11 cellular contexts compared by ENCODE assay signal in the genomic region with DNA sequence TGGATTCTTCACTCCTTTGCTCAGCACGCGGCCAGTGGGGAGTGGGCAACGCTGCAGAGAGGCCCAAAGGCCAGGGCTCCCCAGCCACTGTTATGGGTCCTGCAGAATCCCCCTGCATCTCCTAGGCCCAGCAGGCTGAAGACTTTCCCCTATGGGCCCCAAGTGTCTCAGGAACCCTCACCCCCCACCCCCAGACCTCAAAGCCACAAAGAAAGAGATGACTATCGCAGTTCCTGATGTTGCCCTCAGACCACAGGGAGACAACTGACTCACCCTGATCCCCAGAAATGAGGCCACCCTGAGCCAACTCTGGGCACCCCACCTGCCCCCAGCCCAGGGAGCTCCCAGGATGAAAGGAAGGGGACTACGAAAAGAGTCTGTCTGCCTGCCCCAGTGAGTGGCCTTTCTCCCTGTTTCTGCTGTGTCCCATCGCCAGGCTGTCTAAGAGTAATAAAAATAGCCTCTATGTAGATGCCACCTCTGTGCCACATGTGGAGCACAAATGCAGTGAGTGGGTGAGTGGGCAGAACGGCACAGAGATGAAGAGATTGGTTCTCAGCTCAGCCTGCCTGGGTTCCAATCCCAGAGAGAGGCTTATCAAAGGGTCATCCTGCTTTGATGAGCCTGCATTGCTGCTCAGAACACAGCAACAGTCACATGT.
DNase-seq lines count a peak whose midpoint lies in the region; ATAC-seq, FAIRE-seq and TF ChIP-seq lines count a peak whose summit lies in the region.
"Had no signal": no experiment of that assay in that cellular context is flagged by ENCODE, and none has a peak within 500 bp of the region (broad histone marks: within the 10 kb centered on the region; RNA-seq: fewer than 3 reads in every experiment).

No MANE protein-coding gene starts in this region.

- H3K27ac Mint-ChIP-seq in T-helper 17 cell = no peak overlapping the region

- peaks cover 5% of the 10 kb centered on the region for H3K4me1 ChIP-seq in psoas muscle

- DNase-seq in T-helper 17 cell (peak; percentile 24 to 52 (median 25)), psoas muscle (no peak), hippocampal formation (lab: John Stamatoyannopoulos, UW) (no peak), GM12892 (ENCODE audit: insufficient read length) (no peak)
- DNase-seq in activated naive CD4-positive, alpha-beta T cell treated with anti-CD3 and anti-CD28 coated beads, Interleukin-2, amount 50 U/mL, for 16 hours = peak; percentile 42
- DNase-seq in stimulated activated CD8-positive, alpha-beta memory T cell treated with anti-CD3 and anti-CD28 coated beads, Interleukin-4, amount 100 ng/mL, for 24 hours (ENCODE audit: low read depth) = peak; percentile 52
- DNase-seq: amniotic stem cell had no signal

- no peak overlapping the region for H3K4me3 ChIP-seq in psoas muscle

- FAIRE-seq in GM12892 (lab: Jason Lieb, UNC) = no peak

- 89 to 90% (median 90%) methylated on average over 7 of the region's 7 CpGs for whole genome bisulfite sequencing in psoas muscle, 3 donors

- ATAC-seq in GM21717 (IDR thresholded peaks at IDR 0.05; ENCODE audit: unreplicated experiment) (peak; percentile 35), T-helper 17 cell (peak; percentile 94), psoas muscle (no peak), HG02840 (IDR thresholded peaks at IDR 0.05; ENCODE audit: low FRiP score, unreplicated experiment) (no peak)
- ATAC-seq: right cardiac atrium had no signal

- no peak overlapping the region for H3K27ac ChIP-seq in psoas muscle

- TF ChIP-seq POLR2A in GM12892 (IDR thresholded peaks at IDR 0.05; ENCODE audit: low read depth, low read length) = no peak

- H3K4me3 Mint-ChIP-seq in T-helper 17 cell = peak overlapping the region; percentile 76

- peaks cover 34% of the 10 kb centered on the region for H3K27me3 Mint-ChIP-seq in T-helper 17 cell

- TF ChIP-seq CTCF in psoas muscle (IDR thresholded peaks at IDR 0.05) = no peak

- H3K4me1 Mint-ChIP-seq in T-helper 17 cell = peaks cover 47% of the 10 kb centered on the region

- peaks cover 0 to 7% (median 0%) of the 10 kb centered on the region in 3 donors for H3K27me3 ChIP-seq in psoas muscle (ENCODE audit: insufficient read depth in 3 of 3, low read length in 2 of 3)

- peaks cover 3% of the 10 kb centered on the region for H3K36me3 Mint-ChIP-seq in T-helper 17 cell (ENCODE audit: low read depth)
- H3K36me3 Mint-ChIP-seq: IgD-negative memory B cell had no signal

- intact Hi-C loops in psoas muscle (cut with DNase I) = loop anchor here in 1 of 2 donors (10.0 kb wide), 1 partner anchor 756 kb away; no protein-coding TSS in a partner anchor

- H3K36me3 ChIP-seq in psoas muscle (ENCODE audit: insufficient read depth in 1 of 2, low read depth in 1 of 2) = no peaks in the 10 kb centered on the region

- H3K9me3 ChIP-seq in T-helper 17 cell (ENCODE audit: control insufficient read depth, low read length, poor library complexity, severe bottlenecking) (no peaks in the 10 kb centered on the region), psoas muscle (no peaks in the 10 kb centered on the region)

Comparison
In these comparisons a context has a peak if more than half of its experiments do, and no peak if none do; other contexts are left out.
1. ATAC-seq: peak in GM21717 (single experiment) and T-helper 17 cell (single experiment); none in psoas muscle (0 of 4) and HG02840 (single experiment).
2. DNase-seq: peak in T-helper 17 cell (3 of 3), activated naive CD4-positive, alpha-beta T cell treated with anti-CD3 and anti-CD28 coated beads, Interleukin-2, amount 50 U/mL, for 16 hours (single experiment) and stimulated activated CD8-positive, alpha-beta memory T cell treated with anti-CD3 and anti-CD28 coated beads, Interleukin-4, amount 100 ng/mL, for 24 hours (single experiment); none in psoas muscle (0 of 2), hippocampal formation (0 of 2) and GM12892 (single experiment).